8 cellular contexts compared by ENCODE assay signal in genomic region chr7:128425851-128426250, GRCh38. TPM values are rescaled to one million over a fixed set of nuclear protein-coding genes. Genes with fewer than 3 reads are reported as not detected.
DNase-seq lines count a peak whose midpoint lies in the region; ATAC-seq and TF ChIP-seq lines count a peak whose summit lies in the region.

No MANE protein-coding gene starts in this region.

- no peaks in the 10 kb centered on the region for H3K36me3 ChIP-seq in CD4-positive, alpha-beta memory T cell (ENCODE audit: insufficient read depth, low read length)
- H3K36me3 ChIP-seq in osteoblast (ENCODE audit: insufficient read depth, low read length), result no peaks in the 10 kb centered on the region

- H3K79me2 ChIP-seq in osteoblast (ENCODE audit: insufficient read depth, low read length), result no peaks in the 10 kb centered on the region

- no peaks in the 10 kb centered on the region for H3K36me3 Mint-ChIP-seq in CD4-positive, alpha-beta memory T cell
- no peaks in the 10 kb centered on the region for H3K36me3 Mint-ChIP-seq in type B pancreatic cell

- H2AFZ ChIP-seq in osteoblast (ENCODE audit: low read length), result no peak overlapping the region

- H4K20me1 ChIP-seq in osteoblast (ENCODE audit: insufficient read depth, low read length), result no peaks in the 10 kb centered on the region

- H3K4me1 Mint-ChIP-seq in CD4-positive, alpha-beta memory T cell, result peaks cover 0 to 1% (median 0%) of the 10 kb centered on the region in 4 donors
- peaks cover 8% of the 10 kb centered on the region for H3K4me1 Mint-ChIP-seq in type B pancreatic cell (ENCODE audit: unreplicated experiment)

- no peaks in the 10 kb centered on the region for H3K4me1 ChIP-seq in CD4-positive, alpha-beta memory T cell (ENCODE audit: insufficient read depth, low read length)
- H3K4me1 ChIP-seq in osteoblast (ENCODE audit: insufficient read depth, low read length), result no peaks in the 10 kb centered on the region

- H3K9me3 Mint-ChIP-seq in CD4-positive, alpha-beta memory T cell, result no peaks in the 10 kb centered on the region
- H3K9me3 Mint-ChIP-seq in type B pancreatic cell, result no peaks in the 10 kb centered on the region

- H3K4me2 ChIP-seq in osteoblast (ENCODE audit: insufficient read depth, low read length), result no peak overlapping the region

- H3K4me3 ChIP-seq in CD4-positive, alpha-beta memory T cell (ENCODE audit: low read length in 2 of 2), result no peak overlapping the region
- H3K4me3 ChIP-seq in fibroblast of the aortic adventitia (ENCODE audit: low read depth, low read length), result no peak overlapping the region
- H3K4me3 ChIP-seq in osteoblast (ENCODE audit: insufficient read depth, low read length), result no peak overlapping the region

- H3K27me3 Mint-ChIP-seq in CD4-positive, alpha-beta memory T cell, result peaks cover 7 to 8% of the 10 kb centered on the region in 2 donors
- peaks cover 3% of the 10 kb centered on the region for H3K27me3 Mint-ChIP-seq in type B pancreatic cell

- H3K27ac Mint-ChIP-seq in CD4-positive, alpha-beta memory T cell, result no peak overlapping the region
- H3K27ac Mint-ChIP-seq in type B pancreatic cell, result no peak overlapping the region

- peak; percentile 67 to 80 (median 74) for DNase-seq in CD4-positive, alpha-beta memory T cell
- DNase-seq in OCI-M2 (lab: John Stamatoyannopoulos, UW; ENCODE audit: unreplicated experiment) (peak; percentile 76), fibroblast of the aortic adventitia (ENCODE audit: low read depth) (peak; percentile 68), osteoblast (ENCODE audit: insufficient read length, low spot score, missing footprints) (peak; percentile 82), type B pancreatic cell (ENCODE audit: extremely low spot score, unreplicated experiment) (no peak)
- peak; percentile 88 to 90 for DNase-seq in activated T-cell treated with anti-CD3 and anti-CD28 coated beads, Interleukin-2, amount 50 U/mL, for 48 hours

- TF ChIP-seq CTCF in fibroblast of the aortic adventitia (IDR thresholded peaks at IDR 0.05; ENCODE audit: insufficient read depth, low read length) (peak; percentile 98), osteoblast (IDR thresholded peaks at IDR 0.05; ENCODE audit: extremely low read depth, low read depth, low read length) (peak; percentile 93), type B pancreatic cell (conservative IDR thresholded peaks at IDR 0.05) (peak; percentile 91)

- CTCF ChIA-PET in CD4-positive, alpha-beta memory T cell (lab: Charles Lee; ENCODE audit: partially characterized antibody), result interaction anchor here (0.7 to 10.7 kb wide), 23 partner anchors 9 to 457 kb away, joined by 3 to 475 read pairs (median 10); partner anchors contain the start of genes HILPDA, IMPDH1, METTL2B and RBM28

- H3K27me3 ChIP-seq in CD4-positive, alpha-beta memory T cell (ENCODE audit: insufficient read depth, low read length), result no peaks in the 10 kb centered on the region
- H3K27me3 ChIP-seq in osteoblast (ENCODE audit: insufficient read depth, low read length), result no peaks in the 10 kb centered on the region

- H3K27ac ChIP-seq in CD4-positive, alpha-beta memory T cell (ENCODE audit: low read depth, low read length), result no peak overlapping the region
- no peak overlapping the region for H3K27ac ChIP-seq in osteoblast (ENCODE audit: low read depth, low read length)

- no peak overlapping the region for H3K4me3 Mint-ChIP-seq in CD4-positive, alpha-beta memory T cell
- no peak overlapping the region for H3K4me3 Mint-ChIP-seq in type B pancreatic cell

- ATAC-seq in HG02885 (IDR thresholded peaks at IDR 0.05; ENCODE audit: poor library complexity, unreplicated experiment) (peak; percentile 50), HG03159 (IDR thresholded peaks at IDR 0.05; ENCODE audit: unreplicated experiment) (no peak)

- intact Hi-C loops in CD4-positive, alpha-beta memory T cell (cut with micrococcal nuclease), result loop anchor here (1.0 to 5.0 kb wide), 3 partner anchors 28 to 79 kb away; no protein-coding TSS in a partner anchor

- POLR2A ChIA-PET in CD4-positive, alpha-beta memory T cell (lab: Charles Lee; ENCODE audit: partially characterized antibody), result interaction anchor here (1.1 to 2.3 kb wide), 5 partner anchors 15 to 82 kb away, joined by 4 to 7 read pairs (median 5); partner anchors contain the start of genes HILPDA, IMPDH1 and RBM28

- H3K9me3 ChIP-seq in CD4-positive, alpha-beta memory T cell (ENCODE audit: control insufficient read depth in 1 of 2, low read length in 2 of 2), result no peaks in the 10 kb centered on the region
- H3K9me3 ChIP-seq in osteoblast (ENCODE audit: low read depth, low read length), result no peaks in the 10 kb centered on the region

RNA-seq across cellular contexts. Expression of gene IMPDH1, which starts 16.1 kb away (rescaled TPM):
- 10 to 100 TPM; 48.0 to 49.4 TPM for total RNA-seq in CD4-positive, alpha-beta memory T cell
- polyA plus RNA-seq in CD4-positive, alpha-beta memory T cell, result 10 to 100 TPM; 43.0 to 55.9 TPM
- total RNA-seq in fibroblast of the aortic adventitia (ENCODE audit: low replicate concordance), result 22.3 and 37.2 TPM in 2 replicates
- 31.5 and 35.8 TPM in 2 replicates for total RNA-seq in osteoblast
- total RNA-seq in type B pancreatic cell (ENCODE audit: low replicate concordance), result 34.4 and 42.2 TPM in 2 replicates

RNA-seq across cellular contexts. Expression of gene HILPDA, which starts 29.8 kb away (rescaled TPM):
- 1 to 10 TPM; 3.4 to 4.5 TPM for total RNA-seq in CD4-positive, alpha-beta memory T cell
- 1 to 10 TPM; 2.4 to 3.7 TPM for polyA plus RNA-seq in CD4-positive, alpha-beta memory T cell
- total RNA-seq in fibroblast of the aortic adventitia (ENCODE audit: low replicate concordance) (17.3 and 25.3 TPM in 2 replicates), osteoblast (10.9 and 13.8 TPM in 2 replicates), type B pancreatic cell (ENCODE audit: low replicate concordance) (26.4 and 36.0 TPM in 2 replicates)

RNA-seq across cellular contexts. Expression of gene METTL2B, which starts 50.7 kb away (rescaled TPM):
- total RNA-seq in CD4-positive, alpha-beta memory T cell, result 10 to 100 TPM; 25.3 to 32.8 TPM
- polyA plus RNA-seq in CD4-positive, alpha-beta memory T cell, result 10 to 100 TPM; 13.2 to 25.1 TPM
- 13.5 and 41.4 TPM in 2 replicates for total RNA-seq in fibroblast of the aortic adventitia (ENCODE audit: low replicate concordance)
- total RNA-seq in osteoblast, result 29.5 and 30.8 TPM in 2 replicates
- total RNA-seq in type B pancreatic cell (ENCODE audit: low replicate concordance), result 32.1 and 36.8 TPM in 2 replicates
